ENCODE assay signal across 10 cellular contexts in the genomic region with DNA sequence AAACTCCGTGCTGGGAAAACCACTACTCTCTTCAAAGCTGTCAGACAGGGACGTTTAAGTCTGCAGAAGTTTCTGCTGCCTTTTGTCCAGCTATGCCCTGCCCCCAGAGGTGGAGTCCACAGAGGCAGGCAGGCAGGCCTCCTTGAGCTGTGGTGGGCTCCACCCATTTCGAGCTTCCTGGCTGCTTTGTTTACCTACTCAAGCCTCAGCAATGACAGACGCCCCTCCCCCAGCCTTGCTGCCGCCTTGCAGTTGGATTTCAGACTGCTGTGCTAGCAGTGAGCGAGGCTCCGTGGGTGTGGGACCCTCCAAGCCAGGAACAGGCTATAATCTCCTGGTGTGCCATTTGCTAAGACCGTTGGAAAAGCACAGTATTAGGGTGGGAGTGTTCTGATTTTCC. TPM values are rescaled to one million over a fixed set of nuclear protein-coding genes. Genes with fewer than 3 reads are reported as not detected.
"Had no signal": no experiment of that assay in that cellular context is flagged by ENCODE, and none has a peak within 500 bp of the region (broad histone marks: within the 10 kb centered on the region; RNA-seq: fewer than 3 reads in every experiment).

No MANE protein-coding gene starts in this region.

RNA-seq across cellular contexts. Expression of gene TMEM247, which starts 1.9 kb away (rescaled TPM):
- total RNA-seq: activated naive CD8-positive, alpha-beta T cell treated with anti-CD3 and anti-CD28 coated beads, Interleukin-2, amount 10 ng/mL, durations not matched to agents 7 days and 5 days; activated T-helper 1 cell treated with anti-CD3 and anti-CD28 coated beads, Interleukin-12 subunit alpha, Interleukin-12 subunit beta, Interleukin-2, Interleukin-4 antibody, amounts not matched to agents 30 ng/mL and 10 ng/mL and 1 ng/mL, durations not matched to agents 14 hours and 24 hours and 36 hours; chondrocyte; dorsolateral prefrontal cortex; esophagus muscularis mucosa; fibroblast of villous mesenchyme; lower leg skin; mesothelial cell of epicardium; myocyte; thyroid gland had no signal
